ENCODE assay signal across 1 cellular context in genomic region chr6:35342258-35343091, GRCh38.
TF ChIP-seq lines count a peak whose summit lies in the region.

Gene PPARD (plus strand): TSS chr6:35342558. CDS start chr6:35411088, 68,530 bp downstream.

TF ChIP-seq in HEK293, 187 proteins besides CTCF, POLR2A, EP300 and RAD21 (continued from another document and continues in another):
- TF ChIP-seq KLF17 (tag by site-specific recombination; IDR thresholded peaks at IDR 0.05), result no peak
- TF ChIP-seq ZNF639 (tag by site-specific recombination; IDR thresholded peaks at IDR 0.05), result no peak
- no peak for TF ChIP-seq ZNF26 (tag by site-specific recombination; IDR thresholded peaks at IDR 0.05)
- no peak for TF ChIP-seq ZNF488 (tag by site-specific recombination; IDR thresholded peaks at IDR 0.05)
- no peak for TF ChIP-seq ZNF548 (tag by site-specific recombination; IDR thresholded peaks at IDR 0.05)
- no peak for TF ChIP-seq ZBTB6 (tag by site-specific recombination; IDR thresholded peaks at IDR 0.05)
- TF ChIP-seq ZNF521 (tag by site-specific recombination; IDR thresholded peaks at IDR 0.05), result no peak
- no peak for TF ChIP-seq ZNF830 (tag by site-specific recombination; IDR thresholded peaks at IDR 0.05; ENCODE audit: low read depth)
- no peak for TF ChIP-seq ZNF785 (tag by site-specific recombination; IDR thresholded peaks at IDR 0.05)
- TF ChIP-seq TSHZ1 (tag by site-specific recombination; IDR thresholded peaks at IDR 0.05; ENCODE audit: borderline replicate concordance), result no peak; the same call in 1 of the 2 replicates
- no peak for TF ChIP-seq ZNF324 (tag by site-specific recombination; IDR thresholded peaks at IDR 0.05)
- TF ChIP-seq ZNF792 (tag by site-specific recombination; IDR thresholded peaks at IDR 0.05), result no peak
- no peak for TF ChIP-seq HOXA7 (CRISPR knock-in tag; IDR thresholded peaks at IDR 0.05; ENCODE audit: borderline replicate concordance)
- no peak for TF ChIP-seq KLF1 (tag by site-specific recombination; IDR thresholded peaks at IDR 0.05)
- no peak for TF ChIP-seq ZNF791 (tag by site-specific recombination; IDR thresholded peaks at IDR 0.05)
- TF ChIP-seq REPIN1 (tag by site-specific recombination; IDR thresholded peaks at IDR 0.05; ENCODE audit: low read depth), result no peak
- no peak for TF ChIP-seq ZNF239 (tag by site-specific recombination; IDR thresholded peaks at IDR 0.05)
- TF ChIP-seq ZNF19 (tag by site-specific recombination; IDR thresholded peaks at IDR 0.05; ENCODE audit: low read depth), result no peak
- no peak for TF ChIP-seq ZNF596 (tag by site-specific recombination; IDR thresholded peaks at IDR 0.05)
- TF ChIP-seq EGR2 (tag by site-specific recombination; IDR thresholded peaks at IDR 0.05; ENCODE audit: low read depth), result peak; percentile 84
- no peak for TF ChIP-seq ZNF2 (tag by site-specific recombination; IDR thresholded peaks at IDR 0.05)
- no peak for TF ChIP-seq ZNF664 (tag by site-specific recombination; IDR thresholded peaks at IDR 0.05)
- peak; percentile 92 for TF ChIP-seq SP3 (tag by site-specific recombination; IDR thresholded peaks at IDR 0.05)
- TF ChIP-seq ZNF18 (tag by site-specific recombination; IDR thresholded peaks at IDR 0.05), result no peak
- no peak for TF ChIP-seq OVOL3 (tag by site-specific recombination; IDR thresholded peaks at IDR 0.05)
- peak; percentile 51; the same call in 1 of the 2 replicates for TF ChIP-seq ZNF398 (tag by site-specific recombination; IDR thresholded peaks at IDR 0.05)
- no peak; the same call in 1 of the 2 replicates for TF ChIP-seq ELK4 (IDR thresholded peaks at IDR 0.05; ENCODE audit: borderline replicate concordance, low read depth, low read length)
- TF ChIP-seq SETDB1 (IDR thresholded peaks at IDR 0.05; ENCODE audit: insufficient read length, low read length), result no peak
- no peak; the same call in 1 of the 2 replicates for TF ChIP-seq ZFP69B (tag by site-specific recombination; IDR thresholded peaks at IDR 0.05)
- TF ChIP-seq ZNF624 (tag by site-specific recombination; IDR thresholded peaks at IDR 0.05), result no peak
- TF ChIP-seq ZSCAN5A (tag by site-specific recombination; IDR thresholded peaks at IDR 0.05), result no peak
- peak; percentile 97 for TF ChIP-seq KLF9 (tag by site-specific recombination; IDR thresholded peaks at IDR 0.05; ENCODE audit: low read depth)
- TF ChIP-seq ZNF394 (tag by site-specific recombination; IDR thresholded peaks at IDR 0.05; ENCODE audit: borderline replicate concordance), result peak; percentile 64; the same call in 1 of the 2 replicates
- no peak for TF ChIP-seq ZNF558 (tag by site-specific recombination; IDR thresholded peaks at IDR 0.05)
- TF ChIP-seq ZNF707 (tag by site-specific recombination; IDR thresholded peaks at IDR 0.05), result no peak
- TF ChIP-seq TCF7L2 (IDR thresholded peaks at IDR 0.05; ENCODE audit: borderline replicate concordance, low read depth, low read length), result no peak
- no peak for TF ChIP-seq ZNF202 (tag by site-specific recombination; IDR thresholded peaks at IDR 0.05; ENCODE audit: borderline replicate concordance)
- no peak for TF ChIP-seq ZFP3 (tag by site-specific recombination; IDR thresholded peaks at IDR 0.05; ENCODE audit: low read depth)
- no peak for TF ChIP-seq ZBTB17 (tag by site-specific recombination; IDR thresholded peaks at IDR 0.05)
- TF ChIP-seq ZSCAN16 (tag by site-specific recombination; IDR thresholded peaks at IDR 0.05), result no peak
- TF ChIP-seq ZNF621 (tag by site-specific recombination; IDR thresholded peaks at IDR 0.05), result no peak
- no peak for TF ChIP-seq OSR2 (tag by site-specific recombination; IDR thresholded peaks at IDR 0.05)
- no peak for TF ChIP-seq ZNF354C (tag by site-specific recombination; IDR thresholded peaks at IDR 0.05; ENCODE audit: borderline replicate concordance, low read depth)
- TF ChIP-seq ZFHX2 (tag by site-specific recombination; conservative IDR thresholded peaks at IDR 0.05), result peak; percentile 95
- peak; percentile 55 for TF ChIP-seq ZBTB26 (tag by site-specific recombination; optimal IDR thresholded peaks at IDR 0.05)
- no peak for TF ChIP-seq ZNF768 (tag by site-specific recombination; IDR thresholded peaks at IDR 0.05)
- no peak for TF ChIP-seq ZBTB21 (tag by site-specific recombination; IDR thresholded peaks at IDR 0.05)
- TF ChIP-seq ZNF350 (tag by site-specific recombination; IDR thresholded peaks at IDR 0.05), result no peak
- TF ChIP-seq ZNF266 (tag by site-specific recombination; IDR thresholded peaks at IDR 0.05; ENCODE audit: low read depth), result no peak
- peak; percentile 71 for TF ChIP-seq ZNF600 (tag by site-specific recombination; IDR thresholded peaks at IDR 0.05)
- no peak for TF ChIP-seq ZNF585B (tag by site-specific recombination; IDR thresholded peaks at IDR 0.05)
- no peak for TF ChIP-seq ZNF560 (tag by site-specific recombination; IDR thresholded peaks at IDR 0.05; ENCODE audit: borderline replicate concordance)
- no peak for TF ChIP-seq ZNF214 (tag by site-specific recombination; IDR thresholded peaks at IDR 0.05; ENCODE audit: borderline replicate concordance)
- peak; percentile 70 for TF ChIP-seq ZNF654 (tag by site-specific recombination; IDR thresholded peaks at IDR 0.05; ENCODE audit: low read depth)
